Comparison of ENCODE assay signal across 2 cellular contexts in the genomic region with DNA sequence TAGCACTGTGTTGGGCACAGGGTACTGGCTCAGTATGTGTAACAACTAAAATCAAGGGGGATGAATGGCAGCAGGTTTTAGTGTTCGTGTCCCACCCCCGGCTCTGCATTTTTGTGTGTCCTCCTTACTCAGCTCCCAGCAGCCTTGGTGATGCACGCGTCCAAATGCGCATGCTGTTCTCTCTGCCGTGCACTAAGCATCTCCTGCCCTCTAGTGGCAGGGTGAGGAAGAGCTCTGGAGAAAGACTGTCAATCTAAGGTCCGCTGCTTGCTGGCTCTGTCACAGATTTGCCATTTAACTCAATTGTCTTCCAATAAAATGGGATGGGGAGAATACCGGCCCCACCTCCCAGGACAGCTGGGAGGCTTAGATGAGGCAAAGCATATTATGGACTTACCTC.
TF ChIP-seq lines count a peak whose summit lies in the region.

No MANE protein-coding gene starts in this region.

TF ChIP-seq in IMR-90, 13 proteins besides CTCF, POLR2A, EP300 and RAD21 (continued from another document):
- TF ChIP-seq MAZ (IDR thresholded peaks at IDR 0.05; ENCODE audit: borderline replicate concordance, low read depth, low read length) = no peak

TF ChIP-seq in GM12878, 131 proteins besides CTCF, POLR2A, EP300 and RAD21 (continued from another document):
- TF ChIP-seq, protein P1, sequence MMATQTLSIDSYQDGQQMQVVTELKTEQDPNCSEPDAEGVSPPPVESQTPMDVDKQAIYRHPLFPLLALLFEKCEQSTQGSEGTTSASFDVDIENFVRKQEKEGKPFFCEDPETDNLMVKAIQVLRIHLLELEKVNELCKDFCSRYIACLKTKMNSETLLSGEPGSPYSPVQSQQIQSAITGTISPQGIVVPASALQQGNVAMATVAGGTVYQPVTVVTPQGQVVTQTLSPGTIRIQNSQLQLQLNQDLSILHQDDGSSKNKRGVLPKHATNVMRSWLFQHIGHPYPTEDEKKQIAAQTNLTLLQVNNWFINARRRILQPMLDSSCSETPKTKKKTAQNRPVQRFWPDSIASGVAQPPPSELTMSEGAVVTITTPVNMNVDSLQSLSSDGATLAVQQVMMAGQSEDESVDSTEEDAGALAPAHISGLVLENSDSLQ (IDR thresholded peaks at IDR 0.05) = peak; percentile 85
- no peak for TF ChIP-seq TCF12 (IDR thresholded peaks at IDR 0.05; ENCODE audit: low read depth, low read length)
- TF ChIP-seq, protein P2, sequence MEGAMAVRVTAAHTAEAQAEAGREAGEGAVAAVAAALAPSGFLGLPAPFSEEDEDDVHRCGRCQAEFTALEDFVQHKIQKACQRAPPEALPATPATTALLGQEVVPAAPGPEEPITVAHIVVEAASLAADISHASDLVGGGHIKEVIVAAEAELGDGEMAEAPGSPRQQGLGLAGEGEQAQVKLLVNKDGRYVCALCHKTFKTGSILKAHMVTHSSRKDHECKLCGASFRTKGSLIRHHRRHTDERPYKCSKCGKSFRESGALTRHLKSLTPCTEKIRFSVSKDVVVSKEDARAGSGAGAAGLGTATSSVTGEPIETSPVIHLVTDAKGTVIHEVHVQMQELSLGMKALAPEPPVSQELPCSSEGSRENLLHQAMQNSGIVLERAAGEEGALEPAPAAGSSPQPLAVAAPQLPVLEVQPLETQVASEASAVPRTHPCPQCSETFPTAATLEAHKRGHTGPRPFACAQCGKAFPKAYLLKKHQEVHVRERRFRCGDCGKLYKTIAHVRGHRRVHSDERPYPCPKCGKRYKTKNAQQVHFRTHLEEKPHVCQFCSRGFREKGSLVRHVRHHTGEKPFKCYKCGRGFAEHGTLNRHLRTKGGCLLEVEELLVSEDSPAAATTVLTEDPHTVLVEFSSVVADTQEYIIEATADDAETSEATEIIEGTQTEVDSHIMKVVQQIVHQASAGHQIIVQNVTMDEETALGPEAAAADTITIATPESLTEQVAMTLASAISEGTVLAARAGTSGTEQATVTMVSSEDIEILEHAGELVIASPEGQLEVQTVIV (IDR thresholded peaks at IDR 0.05; ENCODE audit: borderline replicate concordance, partially characterized antibody) = no peak
- TF ChIP-seq KAT2A (conservative IDR thresholded peaks at IDR 0.05; ENCODE audit: control insufficient read depth, low read depth, low read length) = no peak
- TF ChIP-seq, protein P3, sequence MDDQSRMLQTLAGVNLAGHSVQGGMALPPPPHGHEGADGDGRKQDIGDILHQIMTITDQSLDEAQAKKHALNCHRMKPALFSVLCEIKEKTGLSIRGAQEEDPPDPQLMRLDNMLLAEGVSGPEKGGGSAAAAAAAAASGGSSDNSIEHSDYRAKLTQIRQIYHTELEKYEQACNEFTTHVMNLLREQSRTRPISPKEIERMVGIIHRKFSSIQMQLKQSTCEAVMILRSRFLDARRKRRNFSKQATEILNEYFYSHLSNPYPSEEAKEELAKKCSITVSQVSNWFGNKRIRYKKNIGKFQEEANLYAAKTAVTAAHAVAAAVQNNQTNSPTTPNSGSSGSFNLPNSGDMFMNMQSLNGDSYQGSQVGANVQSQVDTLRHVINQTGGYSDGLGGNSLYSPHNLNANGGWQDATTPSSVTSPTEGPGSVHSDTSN (IDR thresholded peaks at IDR 0.05; ENCODE audit: insufficient replicate concordance, low read depth, low read length) = peak; percentile 79
- TF ChIP-seq POLR2AphosphoS5 (IDR thresholded peaks at IDR 0.05; ENCODE audit: low read length) = no peak
- no peak for TF ChIP-seq ATF7 (IDR thresholded peaks at IDR 0.05; ENCODE audit: low read depth)
- peak; percentile 55; the same call in 1 of the 2 replicates for TF ChIP-seq SMC3 (IDR thresholded peaks at IDR 0.05; ENCODE audit: borderline replicate concordance, low read length)
